8 cellular contexts compared by ENCODE assay signal in genomic region chr12:6927379-6927991, GRCh38. TPM values are rescaled to one million over a fixed set of nuclear protein-coding genes. Genes with fewer than 3 reads are reported as not detected.
DNase-seq lines count a peak whose midpoint lies in the region; ATAC-seq and TF ChIP-seq lines count a peak whose summit lies in the region.

TSS of gene ATN1 (plus strand) at chr12:6927959. CDS start at chr12:6934002, 6,043 bp downstream.

- no peak for ATAC-seq in HG03095 (IDR thresholded peaks at IDR 0.05; ENCODE audit: unreplicated experiment)

- peak within 1 kb of the TSS; percentile 88 for H3K27ac ChIP-seq in epithelial cell of prostate

- DNase-seq in NOMO-1 treated with dmso at 0.1 percent for 144 hours (lab: John Stamatoyannopoulos, UW; ENCODE audit: unreplicated experiment) = peak; percentile 16
- DNase-seq in NOMO-1 treated with DMSO at 0.1 percent for 48 hours (lab: John Stamatoyannopoulos, UW; ENCODE audit: unreplicated experiment) = no peak
- peak; percentile 59 for DNase-seq in NCI-H1694 (lab: John Stamatoyannopoulos, UW)
- DNase-seq in activated CD4-positive, alpha-beta T cell treated with anti-CD3 and anti-CD28 coated beads, Interleukin-2, amount 50 U/mL, for 48 hours = peak; percentile 53 to 61
- DNase-seq in epithelial cell of prostate (ENCODE audit: low read depth, low spot score) = no peak
- DNase-seq in mesenteric fat pad (ENCODE audit: low spot score) = no peak

- no peak for TF ChIP-seq CTCF in subcutaneous adipose tissue (IDR thresholded peaks at IDR 0.05; ENCODE audit: low read depth)

RNA-seq across cellular contexts. Expression of gene ATN1, which starts in this region (rescaled TPM):
- 148 TPM for total RNA-seq in mesenteric fat pad
- total RNA-seq in subcutaneous adipose tissue = 100 to 1,000 TPM in 1 of 4 donors, 10 to 100 TPM in 3; 41.3 to 136 (median 71.6) TPM

Comparison
In these comparisons a context has a peak if more than half of its experiments do, and no peak if none do; other contexts are left out.
1. DNase-seq: peak in NOMO-1 treated with dmso at 0.1 percent for 144 hours (single experiment), NCI-H1694 (single experiment) and activated CD4-positive, alpha-beta T cell treated with anti-CD3 and anti-CD28 coated beads, Interleukin-2, amount 50 U/mL, for 48 hours (2 of 2); none in NOMO-1 treated with DMSO at 0.1 percent for 48 hours (single experiment), epithelial cell of prostate (single experiment) and mesenteric fat pad (single experiment).